8 cellular contexts compared by ENCODE assay signal in the genomic region with DNA sequence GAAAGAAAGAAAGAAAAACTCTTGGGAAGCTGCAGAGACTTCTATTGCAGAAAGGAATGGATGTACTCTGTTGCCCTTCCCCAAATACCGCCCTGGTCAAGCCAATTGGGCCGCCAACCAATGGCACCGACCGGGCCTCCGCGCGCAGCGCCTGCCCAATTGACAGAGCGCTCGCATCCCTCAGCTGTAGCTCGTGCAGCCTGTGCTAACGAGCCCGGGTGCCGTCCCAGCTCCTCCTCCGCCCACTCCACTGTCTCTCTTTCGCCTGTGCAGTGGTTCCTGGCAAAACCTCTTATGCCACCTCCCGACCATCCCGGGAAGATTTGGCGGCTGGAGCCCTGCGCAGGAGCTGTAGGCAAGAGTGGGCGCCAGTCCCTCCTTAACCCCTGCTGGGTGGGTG.
DNase-seq lines count a peak whose midpoint lies in the region; ATAC-seq and TF ChIP-seq lines count a peak whose summit lies in the region.
"Not testable (repeated sequence)": the region's sequence is repeated elsewhere in the genome, so short reads cannot be mapped to it uniquely, and the experiment has no call there.

No MANE protein-coding gene starts in this region.

- not testable (repeated sequence) for H4K20me1 ChIP-seq in GM23338 (replicated peaks; ENCODE audit: insufficient read depth)

- not testable (repeated sequence) for H3K18ac ChIP-seq in neuronal stem cell (ENCODE audit: low read length)

- not testable (repeated sequence) for H3K23ac ChIP-seq in neuronal stem cell (ENCODE audit: low read depth, low read length, poor library complexity)

- not testable (repeated sequence) for H3K36me3 ChIP-seq in GM23338 (ENCODE audit: insufficient read depth); neuronal stem cell (replicated peaks in 1 of 2; ENCODE audit: control insufficient read depth in 2 of 2, insufficient read depth in 2 of 2, low read length in 2 of 2); upper lobe of right lung

- WGBS in neuronal stem cell (ENCODE audit: extremely low coverage in 2 of 2, insufficient read length in 2 of 2, insufficient replicate concordance in 1 of 2), 2 donors: no CpG with 5 or more reads among the region's 21 CpGs

- not testable (repeated sequence) for H3K9me3 ChIP-seq in neuronal stem cell (replicated peaks in 1 of 2; ENCODE audit: control insufficient read depth in 2 of 2, insufficient read depth in 1 of 2, low read depth in 1 of 2, low read length in 2 of 2); upper lobe of right lung

- H3K9ac ChIP-seq in neuronal stem cell (ENCODE audit: low read depth, low read length, poor library complexity): not testable (repeated sequence)

- intact Hi-C loops in sciatic nerve (cut with DNase I); upper lobe of right lung (cut with DNase I): not testable (repeated sequence)

- not testable (repeated sequence) for H3K4me3 Mint-ChIP-seq in GM23338
- H3K4me3 Mint-ChIP-seq in brain: peak overlapping the region in 4 of 5 experiments; percentile 26 to 67 (median 40)

- not testable (repeated sequence) for H3K4me1 ChIP-seq in GM23338 (ENCODE audit: insufficient read depth); neuronal stem cell (ENCODE audit: control insufficient read depth in 2 of 2, insufficient read depth in 1 of 2, low read depth in 1 of 2, low read length in 2 of 2); upper lobe of right lung

- H3K4ac ChIP-seq in neuronal stem cell (ENCODE audit: low read length): not testable (repeated sequence)

- not testable (repeated sequence) for H2AFZ ChIP-seq in GM23338; neuronal stem cell (ENCODE audit: low read length)

- H3K27ac Mint-ChIP-seq in GM23338, brain: not testable (repeated sequence)

- ATAC-seq in GM23338 (peak; percentile 83), sciatic nerve (peak; percentile 84), upper lobe of right lung (peak; percentile 50)

- H3K4me3 ChIP-seq in GM23338; neuronal stem cell (ENCODE audit: low read length in 2 of 2); upper lobe of right lung: not testable (repeated sequence)

- not testable (repeated sequence) for H2AK5ac ChIP-seq in neuronal stem cell (ENCODE audit: low read depth, low read length)

- H3K79me2 ChIP-seq in GM23338 (replicated peaks; ENCODE audit: insufficient read depth): not testable (repeated sequence)

- not testable (repeated sequence) for H2BK15ac ChIP-seq in neuronal stem cell (ENCODE audit: low read length)

- not testable (repeated sequence) for H3K27ac ChIP-seq in GM23338 (ENCODE audit: low read depth); neuronal stem cell (replicated peaks; ENCODE audit: low read length); upper lobe of right lung

- not testable (repeated sequence) for H3K14ac ChIP-seq in neuronal stem cell (ENCODE audit: low read length)

- H3K79me1 ChIP-seq in neuronal stem cell (ENCODE audit: low read depth, low read length): not testable (repeated sequence)

- not testable (repeated sequence) for H2BK12ac ChIP-seq in neuronal stem cell (ENCODE audit: low read length)

- not testable (repeated sequence) for H4K91ac ChIP-seq in neuronal stem cell (ENCODE audit: low read depth, low read length, poor library complexity)

- H3K27me3 Mint-ChIP-seq in GM23338 (ENCODE audit: insufficient read depth, low read depth, poor library complexity); brain: not testable (repeated sequence)

- H3K4me1 Mint-ChIP-seq in GM23338, brain: not testable (repeated sequence)

- not testable (repeated sequence) for H3K27me3 ChIP-seq in GM23338 (ENCODE audit: insufficient read depth); neuronal stem cell (ENCODE audit: control insufficient read depth in 3 of 3, insufficient read depth in 3 of 3, low read depth in 1 of 3, low read length in 3 of 3); upper lobe of right lung

- not testable (repeated sequence) for H3F3A ChIP-seq in GM23338 (replicated peaks; ENCODE audit: low read depth)

- not testable (repeated sequence) for DNase-seq in GM23338 (ENCODE audit: low spot score); sciatic nerve (ENCODE audit: low spot score); upper lobe of right lung
- DNase-seq in NCI-H1930 (lab: John Stamatoyannopoulos, UW): peak; percentile 47 to 60
- peak; percentile 2 for DNase-seq in globus pallidus (ENCODE audit: low spot score)
- DNase-seq in left kidney (ENCODE audit: low read depth, low spot score): peak; percentile 82
- DNase-seq in neuronal stem cell (ENCODE audit: low spot score): peak; percentile 1

- H3K9me2 ChIP-seq in GM23338 (ENCODE audit: insufficient read depth): not testable (repeated sequence)

- H4K8ac ChIP-seq in neuronal stem cell (ENCODE audit: low read depth, low read length): not testable (repeated sequence)

- not testable (repeated sequence) for H2BK5ac ChIP-seq in neuronal stem cell (ENCODE audit: low read length)

- not testable (repeated sequence) for TF ChIP-seq CTCF in GM23338 (conservative IDR thresholded peaks at IDR 0.05; ENCODE audit: low read depth in 2 of 2); brain (conservative IDR thresholded peaks at IDR 0.05); upper lobe of right lung (IDR thresholded peaks at IDR 0.05)

- not testable (repeated sequence) for H3K4me2 ChIP-seq in GM23338
- H3K4me2 ChIP-seq in neuronal stem cell (ENCODE audit: insufficient read depth, low read length, poor library complexity, severe bottlenecking): peak overlapping the region; percentile 45

- H3K36me3 Mint-ChIP-seq in GM23338 (ENCODE audit: low read depth); brain: not testable (repeated sequence)

- not testable (repeated sequence) for H2BK120ac ChIP-seq in neuronal stem cell (ENCODE audit: low read depth, low read length)

- H3K9me3 Mint-ChIP-seq in GM23338: peaks cover 41% of the 10 kb centered on the region
- H3K9me3 Mint-ChIP-seq in brain: not testable (repeated sequence)
